21 cellular contexts compared by ENCODE assay signal in genomic region chr6:101290346-101290745, GRCh38.
"Had no signal": no experiment of that assay in that cellular context is flagged by ENCODE, and none has a peak within 500 bp of the region (broad histone marks: within the 10 kb centered on the region; RNA-seq: fewer than 3 reads in every experiment).

No MANE protein-coding gene starts in this region.

- H3K36me3 Mint-ChIP-seq: activated naive CD8-positive, alpha-beta T cell; memory B cell; stimulated activated naive B cell treated with anti-CD40 and anti-IgM and Interleukin-4, amounts not matched to agents 10 μg/mL and 1 μg/mL and 100 μg/mL, for 72 hours had no signal

- H3K4me3 Mint-ChIP-seq: activated CD4-positive, alpha-beta T cell treated with anti-CD3 and anti-CD28 coated beads, Interleukin-2, amount 10 ng/mL, durations not matched to agents 7 days and 5 days; activated naive CD8-positive, alpha-beta T cell; dendritic cell treated with granulocyte-macrophage colony-stimulating factor and Interleukin-4, amounts not matched to agents 40 ng/mL and 50 ng/mL, for 4 days; memory B cell; naive thymus-derived CD8-positive, alpha-beta T cell; stimulated activated naive B cell treated with anti-CD40 and anti-IgM and Interleukin-4, amounts not matched to agents 10 μg/mL and 1 μg/mL and 100 μg/mL, for 72 hours; T-helper 2 cell treated with Interferon-gamma antibody and Interleukin-4, amounts not matched to agents 5 μg/mL and 100 μg/mL, for 36 hours had no signal

- DNase-seq: activated CD4-positive, alpha-beta T cell treated with anti-CD3 and anti-CD28 coated beads, Interleukin-2, amount 10 ng/mL, durations not matched to agents 7 days and 5 days; activated CD4-positive, CD25-positive, alpha-beta regulatory T cell; activated CD8-positive, alpha-beta memory T cell treated with anti-CD3 and anti-CD28 coated beads for 24 hours; activated gamma-delta T cell treated with Interleukin-2 at 50 U/mL for 16 hours; cerebellar nuclear complex; glutamatergic neuron; kidney glomerular epithelial cell; left ventricle myocardium superior; mucosa of descending colon; naive thymus-derived CD8-positive, alpha-beta T cell; posterior cingulate gyrus; retina; stimulated activated CD4-positive, alpha-beta T cell treated with anti-CD3 and anti-CD28 coated beads, Interleukin-15, amount 100 ng/mL, for 24 hours; stimulated activated CD4-positive, alpha-beta T cell treated with anti-CD3 and anti-CD28 coated beads, Interleukin-4, amount 100 ng/mL, for 1 hour; stimulated activated naive B cell treated with anti-CD40 and anti-IgM and Interleukin-4, amounts not matched to agents 10 μg/mL and 1 μg/mL and 100 μg/mL, for 72 hours had no signal

- H3K4me1 Mint-ChIP-seq: activated CD4-positive, alpha-beta T cell treated with anti-CD3 and anti-CD28 coated beads, Interleukin-2, amount 10 ng/mL, durations not matched to agents 7 days and 5 days; memory B cell; naive thymus-derived CD8-positive, alpha-beta T cell; stimulated activated naive B cell treated with anti-CD40 and anti-IgM and Interleukin-4, amounts not matched to agents 10 μg/mL and 1 μg/mL and 100 μg/mL, for 72 hours had no signal

- H3K27me3 Mint-ChIP-seq: activated CD4-positive, alpha-beta T cell treated with anti-CD3 and anti-CD28 coated beads, Interleukin-2, amount 10 ng/mL, durations not matched to agents 7 days and 5 days; activated naive CD8-positive, alpha-beta T cell; dendritic cell treated with granulocyte-macrophage colony-stimulating factor and Interleukin-4, amounts not matched to agents 40 ng/mL and 50 ng/mL, for 4 days; memory B cell; stimulated activated naive B cell treated with anti-CD40 and anti-IgM and Interleukin-4, amounts not matched to agents 10 μg/mL and 1 μg/mL and 100 μg/mL, for 72 hours had no signal

- H3K27ac Mint-ChIP-seq: activated CD4-positive, alpha-beta T cell treated with anti-CD3 and anti-CD28 coated beads, Interleukin-2, amount 10 ng/mL, durations not matched to agents 7 days and 5 days; activated naive CD8-positive, alpha-beta T cell; dendritic cell treated with granulocyte-macrophage colony-stimulating factor and Interleukin-4, amounts not matched to agents 40 ng/mL and 50 ng/mL, for 4 days; memory B cell; naive thymus-derived CD8-positive, alpha-beta T cell; stimulated activated naive B cell treated with anti-CD40 and anti-IgM and Interleukin-4, amounts not matched to agents 10 μg/mL and 1 μg/mL and 100 μg/mL, for 72 hours; T-helper 2 cell treated with Interferon-gamma antibody and Interleukin-4, amounts not matched to agents 5 μg/mL and 100 μg/mL, for 36 hours had no signal

- H3K4me3 ChIP-seq: mucosa of descending colon, skin epidermis, tibial nerve had no signal
